Comparison of ENCODE assay signal across 8 cellular contexts in genomic region chr12:7933255-7933726, GRCh38. TPM values are rescaled to one million over a fixed set of nuclear protein-coding genes. Genes with fewer than 3 reads are reported as not detected.
A peak's percentile ranks its signal among the peaks of the same experiment; 100 is the strongest.
DNase-seq lines count a peak whose midpoint lies in the region; ATAC-seq, FAIRE-seq and TF ChIP-seq lines count a peak whose summit lies in the region.

No MANE protein-coding gene starts in this region.

- no peaks in the 10 kb centered on the region for H3K9me3 ChIP-seq in WERI-Rb-1 (ENCODE audit: severe bottlenecking)

- H3K9me3 Mint-ChIP-seq in central memory CD8-positive, alpha-beta T cell: no peaks in the 10 kb centered on the region

- H3K36me3 ChIP-seq in WERI-Rb-1: peaks cover 30% of the 10 kb centered on the region
- no peaks in the 10 kb centered on the region for H3K36me3 ChIP-seq in kidney epithelial cell (ENCODE audit: control insufficient read depth, insufficient read depth, low read length)

- no peaks in the 10 kb centered on the region for H3K27me3 ChIP-seq in WERI-Rb-1 (ENCODE audit: insufficient read depth, low read depth, severe bottlenecking)
- no peaks in the 10 kb centered on the region for H3K27me3 ChIP-seq in kidney epithelial cell (ENCODE audit: control insufficient read depth, insufficient read depth, low read length)

- peaks cover 41% of the 10 kb centered on the region for H3K36me3 Mint-ChIP-seq in central memory CD8-positive, alpha-beta T cell (ENCODE audit: insufficient read depth)

- H3K4me3 ChIP-seq in WERI-Rb-1 (ENCODE audit: low read depth, low read length) (no peak overlapping the region), kidney epithelial cell (ENCODE audit: low read depth, low read length) (no peak overlapping the region)

- H3K4me3 Mint-ChIP-seq in central memory CD8-positive, alpha-beta T cell: no peak overlapping the region

- TF ChIP-seq CTCF in WERI-Rb-1 (IDR thresholded peaks at IDR 0.05; ENCODE audit: low read depth, low read length) (peak; percentile 61), kidney epithelial cell (IDR thresholded peaks at IDR 0.05; ENCODE audit: insufficient read depth, low read length, poor library complexity, severe bottlenecking) (peak; percentile 67)

- H3K4me1 Mint-ChIP-seq in central memory CD8-positive, alpha-beta T cell: peaks cover 29% of the 10 kb centered on the region

- no peak overlapping the region; the same call in 1 of the 2 replicates for H3K27ac ChIP-seq in WERI-Rb-1

- no peaks in the 10 kb centered on the region for H3K27me3 Mint-ChIP-seq in central memory CD8-positive, alpha-beta T cell

- H3K27ac Mint-ChIP-seq in central memory CD8-positive, alpha-beta T cell (ENCODE audit: low read depth): no peak overlapping the region

- peak; percentile 81 for DNase-seq in A172 (ENCODE audit: low spot score)
- DNase-seq in GM18507 (ENCODE audit: extremely low spot score, insufficient read length, low read depth): peak; percentile 79
- DNase-seq in NCI-H2107 (lab: John Stamatoyannopoulos, UW): peak; percentile 47
- DNase-seq in WERI-Rb-1: peak; percentile 82
- DNase-seq in central memory CD8-positive, alpha-beta T cell (ENCODE audit: low spot score in 2 of 2): peak; percentile 45 to 70
- peak; percentile 72 for DNase-seq in kidney epithelial cell (ENCODE audit: low read depth)
- peak; percentile 43 to 52 for DNase-seq in stimulated activated CD4-positive, alpha-beta T cell treated with anti-CD3 and anti-CD28 coated beads, Interleukin-15, amount 100 ng/mL, for 1 hour (ENCODE audit: low read depth in 1 of 2, low spot score in 1 of 2)

- FAIRE-seq in GM18507 (lab: Jason Lieb, UNC): peak; percentile 98

- ATAC-seq in HG02981 (IDR thresholded peaks at IDR 0.05; ENCODE audit: unreplicated experiment): peak; percentile 80
- peak; percentile 87 for ATAC-seq in central memory CD8-positive, alpha-beta T cell (replicated peaks; ENCODE audit: extremely low read depth, poor library complexity, severe bottlenecking)

RNA-seq across cellular contexts. Expression of gene SLC2A3, which starts 2.7 kb away (rescaled TPM):
- 16.3 and 17.0 TPM in 2 replicates for total RNA-seq in A172 (2014; rRNA removed; shearing (Covaris generic))
- total RNA-seq in kidney epithelial cell: 19.0 and 21.7 TPM in 2 replicates
